ENCODE assay signal across 13 cellular contexts in genomic region chr12:55713721-55714120, GRCh38. TPM values are rescaled to one million over a fixed set of nuclear protein-coding genes. Genes with fewer than 3 reads are reported as not detected.
DNase-seq lines count a peak whose midpoint lies in the region; TF ChIP-seq lines count a peak whose summit lies in the region.
"Had no signal": no experiment of that assay in that cellular context is flagged by ENCODE, and none has a peak within 500 bp of the region (broad histone marks: within the 10 kb centered on the region; RNA-seq: fewer than 3 reads in every experiment).

No MANE protein-coding gene starts in this region.

- no peaks in the 10 kb centered on the region for H3K36me3 ChIP-seq in GM23248 (ENCODE audit: low read depth)
- no peaks in the 10 kb centered on the region for H3K36me3 ChIP-seq in skeletal muscle satellite cell (ENCODE audit: insufficient read depth, low read length)
- H3K36me3 ChIP-seq in BE2C, result no peaks in the 10 kb centered on the region

- peak overlapping the region; percentile 55 for H3K27ac ChIP-seq in GM23248
- H3K27ac ChIP-seq: SK-N-MC had no signal

- 0 out of 2 replicates have a peak, but pooled peaks cover 4% of the 10 kb centered on the region for H3K79me2 ChIP-seq in GM23248 (ENCODE audit: insufficient read depth)

- H3K4me3 ChIP-seq in GM23248 (no peak overlapping the region), foreskin fibroblast (ENCODE audit: low read depth in 1 of 2, low read length in 2 of 2) (no peak overlapping the region), skeletal muscle satellite cell (ENCODE audit: low read length) (no peak overlapping the region), BE2C (ENCODE audit: low read depth, low read length) (no peak overlapping the region)
- H3K4me3 ChIP-seq: SK-N-MC had no signal

- H3F3A ChIP-seq in GM23248 (ENCODE audit: insufficient read depth), result peaks cover 52% of the 10 kb centered on the region

- in situ Hi-C loops in GM23248 (cut with MboI), result no loop called here

- H3K27me3 ChIP-seq in GM23248 (replicated peaks; ENCODE audit: insufficient read depth) (no peaks in the 10 kb centered on the region), skeletal muscle satellite cell (ENCODE audit: control insufficient read depth, insufficient read depth, low read length) (no peaks in the 10 kb centered on the region), BE2C (peaks cover 39% of the 10 kb centered on the region)

- H3K4me1 ChIP-seq in GM23248 (ENCODE audit: insufficient read depth) (peaks cover 49% of the 10 kb centered on the region), skeletal muscle satellite cell (ENCODE audit: control insufficient read depth, insufficient read depth, low read length) (peaks cover 59% of the 10 kb centered on the region), BE2C (0 out of 2 replicates have a peak, but pooled peaks cover 3% of the 10 kb centered on the region)

- H3K9me3 ChIP-seq in GM23248 (ENCODE audit: low read depth), result no peaks in the 10 kb centered on the region
- H3K9me3 ChIP-seq in skeletal muscle satellite cell (replicated peaks; ENCODE audit: low read length), result no peaks in the 10 kb centered on the region
- H3K9me3 ChIP-seq in BE2C, result no peaks in the 10 kb centered on the region

- no peak overlapping the region for H2AFZ ChIP-seq in GM23248

- DNase-seq in GM23248 (peak; percentile 93), amniotic epithelial cell (ENCODE audit: low read depth) (peak; percentile 60), foreskin fibroblast (peak; percentile 78 to 91), hippocampal formation (lab: John Stamatoyannopoulos, UW) (no peak), NCI-H146 (lab: John Stamatoyannopoulos, UW) (no peak), BE2C (no peak)
- DNase-seq: activated CD4-positive, CD25-positive, alpha-beta regulatory T cell treated with anti-CD3 and anti-CD28 coated beads, Interleukin-2, amount 50 U/mL, for 72 hours; H9; NCI-H1694 treated with DMSO at 0.1 percent for 48 hours; NCI-H748 treated with DMSO at 0.1 percent for 48 hours; occipital lobe had no signal

- H3K4me2 ChIP-seq in GM23248 (ENCODE audit: unreplicated experiment) (peak overlapping the region; percentile 29), skeletal muscle satellite cell (ENCODE audit: low read length) (peak overlapping the region; percentile 42)

- H4K20me1 ChIP-seq in GM23248 (ENCODE audit: insufficient read depth), result no peaks in the 10 kb centered on the region

- H3K9me2 ChIP-seq in GM23248 (ENCODE audit: insufficient read depth), result no peaks in the 10 kb centered on the region

- TF ChIP-seq CTCF in foreskin fibroblast (IDR thresholded peaks at IDR 0.05; ENCODE audit: low read depth, low read length), result no peak
- no peak for TF ChIP-seq CTCF in BE2C (IDR thresholded peaks at IDR 0.05; ENCODE audit: low read depth, low read length)

- H3K9ac ChIP-seq in GM23248 (0 out of 2 replicates have a peak overlapping the region, but pooled peaks have one; percentile 0), skeletal muscle satellite cell (ENCODE audit: low read depth, low read length) (peak overlapping the region; percentile 24)

- WGBS in GM23248 (ENCODE audit: low coverage in 1 of 2, low lambda C conversion rate in 2 of 2, missing lambda C conversion rate in 2 of 2), 2 experiments, result 19 to 29% methylated on average over 2 of the region's 2 CpGs

RNA-seq across cellular contexts. Expression of gene BLOC1S1, which starts 2.1 kb away (rescaled TPM):
- total RNA-seq in GM23248 (2014; rRNA removed; shearing (Covaris generic)), result 47.6 and 110 TPM in 2 replicates
- 193 and 197 TPM in 2 replicates for polyA plus RNA-seq in GM23248 (2016; fragmentation: Nextera tagmentation; extraction: Ambion mirVana)
- total RNA-seq in skeletal muscle satellite cell (2012; rRNA removed), result 36.0 and 65.9 TPM in 2 replicates
- polyA plus RNA-seq in BE2C (2012; ENCODE audit: insufficient read depth, insufficient read length, low read depth), result 146 TPM

RNA-seq across cellular contexts. Expression of gene ITGA7, which starts 6.0 kb away (rescaled TPM):
- 6.6 and 7.2 TPM in 2 replicates for total RNA-seq in GM23248 (2014; rRNA removed; shearing (Covaris generic))
- 2.0 and 2.1 TPM in 2 replicates for polyA plus RNA-seq in GM23248 (2016; fragmentation: Nextera tagmentation; extraction: Ambion mirVana)
- total RNA-seq in skeletal muscle satellite cell (2012; rRNA removed), result 12.4 and 32.1 TPM in 2 replicates
- polyA plus RNA-seq in BE2C (2012; ENCODE audit: insufficient read depth, insufficient read length, low read depth), result 3.1 TPM

RNA-seq across cellular contexts. Expression of gene RDH5, which starts 6.5 kb away (rescaled TPM):
- 15.4 and 27.2 TPM in 2 replicates for total RNA-seq in GM23248 (2014; rRNA removed; shearing (Covaris generic))
- polyA plus RNA-seq in GM23248 (2016; fragmentation: Nextera tagmentation; extraction: Ambion mirVana), result 15.6 and 17.6 TPM in 2 replicates
- 51.0 and 63.1 TPM in 2 replicates for total RNA-seq in skeletal muscle satellite cell (2012; rRNA removed)
- 2.2 TPM for polyA plus RNA-seq in BE2C (2012; ENCODE audit: insufficient read depth, insufficient read length, low read depth)

RNA-seq across cellular contexts. Expression of gene CD63, which starts 15.1 kb away (rescaled TPM):
- 1,521 and 1,535 TPM in 2 replicates for total RNA-seq in GM23248 (2014; rRNA removed; shearing (Covaris generic))
- 3,562 and 3,671 TPM in 2 replicates for polyA plus RNA-seq in GM23248 (2016; fragmentation: Nextera tagmentation; extraction: Ambion mirVana)
- 1,390 and 1,764 TPM in 2 replicates for total RNA-seq in skeletal muscle satellite cell (2012; rRNA removed)
- polyA plus RNA-seq in BE2C (2012; ENCODE audit: insufficient read depth, insufficient read length, low read depth), result 1,347 TPM

RNA-seq across cellular contexts. Expression of gene GDF11, which starts 29.2 kb away (rescaled TPM):
- total RNA-seq in GM23248 (2014; rRNA removed; shearing (Covaris generic)), result 2.1 and 9.9 TPM in 2 replicates
- polyA plus RNA-seq in GM23248 (2016; fragmentation: Nextera tagmentation; extraction: Ambion mirVana), result 0.56 and 0.67 TPM in 2 replicates
- total RNA-seq in skeletal muscle satellite cell (2012; rRNA removed), result 3.3 and 3.7 TPM in 2 replicates
- polyA plus RNA-seq in BE2C (2012; ENCODE audit: insufficient read depth, insufficient read length, low read depth), result 111 TPM

Comparison
In these comparisons a context has a peak if more than half of its experiments do, and no peak if none do; other contexts are left out.
1. DNase-seq: peak in GM23248 (single experiment), amniotic epithelial cell (single experiment) and foreskin fibroblast (2 of 2); none in hippocampal formation (0 of 2), NCI-H146 (single experiment) and BE2C (single experiment).